In genomic region chr14:63436286-63437098, GRCh38 we compare ENCODE assay signal across 10 cellular contexts.
A peak's percentile ranks its signal among the peaks of the same experiment; 100 is the strongest.
DNase-seq lines count a peak whose midpoint lies in the region; ATAC-seq, FAIRE-seq and TF ChIP-seq lines count a peak whose summit lies in the region.
"Had no signal": no experiment of that assay in that cellular context is flagged by ENCODE, and none has a peak within 500 bp of the region (broad histone marks: within the 10 kb centered on the region; RNA-seq: fewer than 3 reads in every experiment).

No MANE protein-coding gene starts in this region.

- H3F3A ChIP-seq in GM23338 (replicated peaks; ENCODE audit: low read depth): no peaks in the 10 kb centered on the region
- H3F3A ChIP-seq in smooth muscle cell (ENCODE audit: low read depth): no peaks in the 10 kb centered on the region

- peak overlapping the region; percentile 26; the same call in 1 of the 2 replicates for H3K27ac Mint-ChIP-seq in GM23338
- H3K27ac Mint-ChIP-seq: activated CD4-positive, alpha-beta T cell treated with anti-CD3 and anti-CD28 coated beads, Interleukin-2, amount 10 ng/mL, durations not matched to agents 24 days and 14 days had no signal

- H2AFZ ChIP-seq in GM23338 (no peak overlapping the region), smooth muscle cell (ENCODE audit: low read depth) (no peak overlapping the region)

- no peaks in the 10 kb centered on the region for H3K9me2 ChIP-seq in GM23338 (ENCODE audit: insufficient read depth)

- H3K4me2 ChIP-seq in GM23338: no peak overlapping the region
- peak overlapping the region; percentile 37 for H3K4me2 ChIP-seq in smooth muscle cell

- peaks cover 54% of the 10 kb centered on the region for H3K4me1 ChIP-seq in GM23338 (ENCODE audit: insufficient read depth)
- peaks cover 16% of the 10 kb centered on the region for H3K4me1 ChIP-seq in smooth muscle cell (ENCODE audit: low read depth)

- peak; percentile 84 for FAIRE-seq in islet of Langerhans (lab: Jason Lieb, UNC)
- no peak for FAIRE-seq in GM19239 (lab: Jason Lieb, UNC)

- no peaks in the 10 kb centered on the region for H3K27me3 ChIP-seq in GM23338 (ENCODE audit: insufficient read depth)
- no peaks in the 10 kb centered on the region for H3K27me3 ChIP-seq in smooth muscle cell (ENCODE audit: low read depth)

- H3K36me3 ChIP-seq in GM23338 (ENCODE audit: insufficient read depth) (no peaks in the 10 kb centered on the region), smooth muscle cell (ENCODE audit: low read depth) (no peaks in the 10 kb centered on the region)

- ATAC-seq in GM23338 (no peak), HG02763 (IDR thresholded peaks at IDR 0.05; ENCODE audit: unreplicated experiment) (no peak)

- H4K20me1 ChIP-seq in GM23338 (replicated peaks; ENCODE audit: insufficient read depth) (peaks cover 24% of the 10 kb centered on the region), smooth muscle cell (ENCODE audit: low read depth) (peaks cover 95% of the 10 kb centered on the region)

- peaks cover 53% of the 10 kb centered on the region for H3K4me1 Mint-ChIP-seq in GM23338

- H3K36me3 Mint-ChIP-seq in GM23338 (ENCODE audit: low read depth): peaks cover 5% of the 10 kb centered on the region; the same call in 2 of the 3 replicates

- H3K27ac ChIP-seq in GM23338 (ENCODE audit: low read depth): no peak overlapping the region
- H3K27ac ChIP-seq in VCaP: peak overlapping the region; percentile 77
- H3K27ac ChIP-seq in smooth muscle cell (ENCODE audit: low read depth): no peak overlapping the region

- TF ChIP-seq CTCF in GM23338 (conservative IDR thresholded peaks at IDR 0.05; ENCODE audit: low read depth in 2 of 2): no peak
- no peak for TF ChIP-seq CTCF in VCaP (conservative IDR thresholded peaks at IDR 0.05)
- TF ChIP-seq CTCF in smooth muscle cell (IDR thresholded peaks at IDR 0.05; ENCODE audit: borderline replicate concordance, insufficient read depth, poor library complexity, severe bottlenecking): no peak

- H3K27me3 Mint-ChIP-seq in GM23338 (ENCODE audit: insufficient read depth, low read depth, poor library complexity): peaks cover 2% of the 10 kb centered on the region
- H3K27me3 Mint-ChIP-seq: activated CD4-positive, alpha-beta T cell treated with anti-CD3 and anti-CD28 coated beads, Interleukin-2, amount 10 ng/mL, durations not matched to agents 24 days and 14 days had no signal

- H3K79me2 ChIP-seq in GM23338 (replicated peaks; ENCODE audit: insufficient read depth) (peaks cover 88% of the 10 kb centered on the region), smooth muscle cell (ENCODE audit: low read depth) (peaks cover 69% of the 10 kb centered on the region)

- no peaks in the 10 kb centered on the region for H3K9me3 Mint-ChIP-seq in GM23338
- H3K9me3 Mint-ChIP-seq: activated CD4-positive, alpha-beta T cell treated with anti-CD3 and anti-CD28 coated beads, Interleukin-2, amount 10 ng/mL, durations not matched to agents 24 days and 14 days had no signal

- H3K9me3 ChIP-seq in smooth muscle cell (replicated peaks; ENCODE audit: low read depth): no peaks in the 10 kb centered on the region

- 88% methylated on average over 5 of the region's 5 CpGs for WGBS in smooth muscle cell (ENCODE audit: low lambda C conversion rate)

- H3K4me3 Mint-ChIP-seq in GM23338: no peak overlapping the region

- H3K9ac ChIP-seq in smooth muscle cell (ENCODE audit: low read depth): no peak overlapping the region

- H3K4me3 ChIP-seq in GM23338 (no peak overlapping the region), smooth muscle cell (no peak overlapping the region)

- no peak for DNase-seq in GM23338 (ENCODE audit: low spot score)
- DNase-seq in smooth muscle cell (lab: John Stamatoyannopoulos, UW; ENCODE audit: unreplicated experiment): no peak
- DNase-seq in GM19240 (ENCODE audit: insufficient read length, low spot score): no peak
- no peak for DNase-seq in GM19239 (ENCODE audit: insufficient read length, low spot score)
- DNase-seq in effector CD8-positive, alpha-beta T cell (lab: John Stamatoyannopoulos, UW): no peak
- DNase-seq: activated CD4-positive, alpha-beta T cell treated with anti-CD3 and anti-CD28 coated beads, Interleukin-2, amount 10 ng/mL, durations not matched to agents 24 days and 14 days; SHP77 treated with DMSO at 0.1 percent for 48 hours had no signal

TF ChIP-seq in GM23338, 12 proteins besides CTCF, POLR2A, EP300 and RAD21 (continues in another document):
- TF ChIP-seq CREB1 (CRISPR knock-in tag; IDR thresholded peaks at IDR 0.05; ENCODE audit: low read depth) (no peak), ZNF462 (CRISPR knock-in tag; IDR thresholded peaks at IDR 0.05) (no peak), NANOG (IDR thresholded peaks at IDR 0.05; ENCODE audit: borderline replicate concordance) (no peak), EZH2 (IDR thresholded peaks at IDR 0.05; ENCODE audit: low read depth, unreplicated experiment) (no peak), POLR2AphosphoS5 (IDR thresholded peaks at IDR 0.05; ENCODE audit: low read depth) (no peak), ETS1 (IDR thresholded peaks at IDR 0.05) (no peak), STAT1 (IDR thresholded peaks at IDR 0.05; ENCODE audit: unreplicated experiment) (no peak), EZH2phosphoT487 (IDR thresholded peaks at IDR 0.05; ENCODE audit: unreplicated experiment) (no peak), ZNF114 (CRISPR knock-in tag; IDR thresholded peaks at IDR 0.05) (no peak)
